14 cellular contexts compared by ENCODE assay signal in genomic region chr3:61575893-61576292, GRCh38.
"Had no signal": no experiment of that assay in that cellular context is flagged by ENCODE, and none has a peak within 500 bp of the region (broad histone marks: within the 10 kb centered on the region; RNA-seq: fewer than 3 reads in every experiment).

No MANE protein-coding gene starts in this region.

- FAIRE-seq: keratinocyte had no signal

- H3K9ac ChIP-seq: neural progenitor cell had no signal

- H3K9me3 ChIP-seq: gastrocnemius medialis, transverse colon had no signal

- H3K4me1 Mint-ChIP-seq: activated CD8-positive, alpha-beta memory T cell treated with anti-CD3 and anti-CD28 coated beads, Interleukin-2, amount 10 ng/mL, durations not matched to agents 7 days and 5 days; stimulated activated memory B cell treated with anti-CD40 and anti-IgM and Interleukin-4, amounts not matched to agents 10 μg/mL and 1 μg/mL and 100 μg/mL, for 72 hours had no signal

- DNase-seq: activated CD4-positive, alpha-beta T cell treated with anti-CD3 and anti-CD28 coated beads, Interleukin-2, amount 50 U/mL, for 48 hours; activated CD4-positive, CD25-positive, alpha-beta regulatory T cell treated with anti-CD3 and anti-CD28 coated beads, Interleukin-2, amount 50 U/mL, for 72 hours; activated CD8-positive, alpha-beta memory T cell treated with anti-CD3 and anti-CD28 coated beads, Interleukin-2, amount 10 ng/mL, durations not matched to agents 7 days and 5 days; activated effector memory CD4-positive, alpha-beta T cell treated with anti-CD3 and anti-CD28 coated beads, Interleukin-2, amount 50 U/mL, for 16 hours; activated T-cell treated with anti-CD3 and anti-CD28 coated beads, Interleukin-2, amount 50 U/mL, for 4 hours; amygdala; gastrocnemius medialis; left ventricle myocardium inferior; transverse colon had no signal

- H3K27me3 Mint-ChIP-seq: activated CD8-positive, alpha-beta memory T cell treated with anti-CD3 and anti-CD28 coated beads, Interleukin-2, amount 10 ng/mL, durations not matched to agents 7 days and 5 days; stimulated activated memory B cell treated with anti-CD40 and anti-IgM and Interleukin-4, amounts not matched to agents 10 μg/mL and 1 μg/mL and 100 μg/mL, for 72 hours had no signal

- H3K36me3 Mint-ChIP-seq: activated CD8-positive, alpha-beta memory T cell treated with anti-CD3 and anti-CD28 coated beads, Interleukin-2, amount 10 ng/mL, durations not matched to agents 7 days and 5 days; activated naive CD4-positive, alpha-beta T cell treated with anti-CD3 and anti-CD28 coated beads, Interleukin-2, amount 50 U/mL, for 72 hours; stimulated activated memory B cell treated with anti-CD40 and anti-IgM and Interleukin-4, amounts not matched to agents 10 μg/mL and 1 μg/mL and 100 μg/mL, for 72 hours had no signal

- H3K27me3 ChIP-seq: gastrocnemius medialis, neural progenitor cell, transverse colon had no signal

- H3K4me3 ChIP-seq: gastrocnemius medialis, left ventricle myocardium inferior, neural progenitor cell, transverse colon had no signal

- H3K27ac Mint-ChIP-seq: activated CD8-positive, alpha-beta memory T cell treated with anti-CD3 and anti-CD28 coated beads, Interleukin-2, amount 10 ng/mL, durations not matched to agents 7 days and 5 days; activated naive CD4-positive, alpha-beta T cell treated with anti-CD3 and anti-CD28 coated beads, Interleukin-2, amount 50 U/mL, for 72 hours; neural progenitor cell; stimulated activated memory B cell treated with anti-CD40 and anti-IgM and Interleukin-4, amounts not matched to agents 10 μg/mL and 1 μg/mL and 100 μg/mL, for 72 hours; T-helper 2 cell treated with Interferon-gamma antibody and Interleukin-4, amounts not matched to agents 5 μg/mL and 100 μg/mL, for 36 hours had no signal

- H3K4me3 Mint-ChIP-seq: activated CD8-positive, alpha-beta memory T cell treated with anti-CD3 and anti-CD28 coated beads, Interleukin-2, amount 10 ng/mL, durations not matched to agents 7 days and 5 days; activated T-cell treated with anti-CD3 and anti-CD28 coated beads, Interleukin-2, amount 50 U/mL, for 4 hours; neural progenitor cell; stimulated activated memory B cell treated with anti-CD40 and anti-IgM and Interleukin-4, amounts not matched to agents 10 μg/mL and 1 μg/mL and 100 μg/mL, for 72 hours; T-helper 2 cell treated with Interferon-gamma antibody and Interleukin-4, amounts not matched to agents 5 μg/mL and 100 μg/mL, for 36 hours had no signal

- H3K27ac ChIP-seq: gastrocnemius medialis, left ventricle myocardium inferior, neural progenitor cell, transverse colon had no signal

- H3K9me3 Mint-ChIP-seq: activated naive CD4-positive, alpha-beta T cell treated with anti-CD3 and anti-CD28 coated beads, Interleukin-2, amount 50 U/mL, for 72 hours; stimulated activated memory B cell treated with anti-CD40 and anti-IgM and Interleukin-4, amounts not matched to agents 10 μg/mL and 1 μg/mL and 100 μg/mL, for 72 hours; T-helper 2 cell treated with Interferon-gamma antibody and Interleukin-4, amounts not matched to agents 5 μg/mL and 100 μg/mL, for 36 hours had no signal

- H2AFZ ChIP-seq: neural progenitor cell had no signal

- H3K4me2 ChIP-seq: neural progenitor cell had no signal

- ATAC-seq: activated CD8-positive, alpha-beta memory T cell treated with anti-CD3 and anti-CD28 coated beads, Interleukin-2, amount 10 ng/mL, durations not matched to agents 7 days and 5 days; activated naive CD4-positive, alpha-beta T cell treated with anti-CD3 and anti-CD28 coated beads, Interleukin-2, amount 50 U/mL, for 72 hours; activated T-cell treated with anti-CD3 and anti-CD28 coated beads, Interleukin-2, amount 50 U/mL, for 4 hours; gastrocnemius medialis; stimulated activated memory B cell treated with anti-CD40 and anti-IgM and Interleukin-4, amounts not matched to agents 10 μg/mL and 1 μg/mL and 100 μg/mL, for 72 hours had no signal

- H3K36me3 ChIP-seq: gastrocnemius medialis, left ventricle myocardium inferior, neural progenitor cell, transverse colon had no signal
